In the genomic region with DNA sequence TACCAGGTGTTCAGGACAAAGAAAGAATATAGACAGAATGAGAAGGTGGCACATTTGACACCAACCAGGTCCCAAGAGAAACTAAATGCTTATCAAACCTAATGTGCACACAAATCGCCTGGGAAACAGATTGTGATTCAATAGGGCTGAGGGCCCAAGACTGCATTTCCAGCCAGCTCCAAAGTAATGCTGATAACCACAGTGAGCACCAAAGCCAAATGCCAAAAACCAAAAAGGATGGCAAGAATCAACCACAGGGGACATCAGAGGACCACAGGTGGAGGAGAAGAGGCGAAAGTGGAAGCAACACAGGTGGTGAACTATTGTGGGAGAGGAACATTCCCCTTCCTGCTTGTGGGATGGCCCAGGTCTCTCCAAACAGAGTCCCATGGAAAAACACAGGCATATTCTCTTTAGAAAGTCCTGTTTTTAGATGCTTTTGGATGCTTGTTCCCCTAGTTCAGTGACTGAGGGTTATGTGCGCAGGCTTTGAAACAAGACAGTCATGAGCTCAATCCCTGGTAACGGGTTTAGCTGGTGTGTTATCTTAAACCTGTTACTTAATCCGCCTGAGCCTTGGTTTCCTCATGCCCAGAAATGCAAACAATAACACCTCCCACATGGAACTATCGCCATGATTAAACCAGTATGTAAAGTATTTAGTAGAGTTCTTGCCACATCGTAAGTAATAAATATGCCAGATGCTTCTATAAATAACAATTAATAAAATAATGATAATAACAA, we compare ENCODE assay signal across 13 cellular contexts.
DNase-seq lines count a peak whose midpoint lies in the region; ATAC-seq, FAIRE-seq and TF ChIP-seq lines count a peak whose summit lies in the region.
"Had no signal": no experiment of that assay in that cellular context is flagged by ENCODE, and none has a peak within 500 bp of the region (broad histone marks: within the 10 kb centered on the region; RNA-seq: fewer than 3 reads in every experiment).

No MANE protein-coding gene starts in this region.

- DNase-seq in A549 (ENCODE audit: low read depth in 1 of 2, low spot score in 1 of 2) (no peak), WERI-Rb-1 (peak; percentile 25), Right ventricle myocardium superior (no peak), psoas muscle (no peak), foreskin keratinocyte (no peak), DMS153 (lab: John Stamatoyannopoulos, UW) (no peak)
- no peak for DNase-seq in activated CD8-positive, alpha-beta memory T cell treated with anti-CD3 and anti-CD28 coated beads for 24 hours
- DNase-seq: activated CD4-positive, alpha-beta T cell treated with anti-CD3 and anti-CD28 coated beads, Interleukin-2, amount 10 ng/mL, durations not matched to agents 7 days and 5 days; activated naive CD4-positive, alpha-beta T cell treated with anti-CD3 and anti-CD28 coated beads, Interleukin-2, amount 50 U/mL, for 16 hours; GF-D8; NCI-H524 treated with DMSO at 0.1 percent for 48 hours; SK-N-SH had no signal

- no peaks in the 10 kb centered on the region for H3K36me3 ChIP-seq in WERI-Rb-1
- no peaks in the 10 kb centered on the region for H3K36me3 ChIP-seq in psoas muscle (ENCODE audit: insufficient read depth in 1 of 2, low read depth in 1 of 2)

- no peak; a peak in 1 of 5 replicates for TF ChIP-seq RAD21 in A549 (conservative IDR thresholded peaks at IDR 0.05 in 1 of 2, IDR thresholded peaks at IDR 0.05 in 1 of 2)

- ATAC-seq in A549, result no peak
- ATAC-seq in Right ventricle myocardium superior (ENCODE audit: poor library complexity), result peak; percentile 8
- ATAC-seq in psoas muscle, result no peak
- ATAC-seq in foreskin keratinocyte, result no peak
- no peak for ATAC-seq in HG03460 (IDR thresholded peaks at IDR 0.05; ENCODE audit: unreplicated experiment)

- H3K4me1 ChIP-seq in A549 (no peaks in the 10 kb centered on the region), psoas muscle (no peaks in the 10 kb centered on the region), foreskin keratinocyte (no peaks in the 10 kb centered on the region)

- TF ChIP-seq EP300 in A549 (IDR thresholded peaks at IDR 0.05), result no peak

- H3K27me3 ChIP-seq in WERI-Rb-1 (ENCODE audit: insufficient read depth, low read depth, severe bottlenecking) (no peaks in the 10 kb centered on the region), psoas muscle (ENCODE audit: insufficient read depth in 3 of 3, low read length in 2 of 3) (no peaks in the 10 kb centered on the region), foreskin keratinocyte (no peaks in the 10 kb centered on the region)

- intact Hi-C loops in Right ventricle myocardium superior (cut with DNase I) (loop anchor here (2.0 to 10.0 kb wide), 2 partner anchors 126 to 178 kb away; no protein-coding TSS in a partner anchor), psoas muscle (cut with DNase I) (no loop called here)

- no peak overlapping the region for H3K4me2 ChIP-seq in A549
- H3K4me2 ChIP-seq: SK-N-SH had no signal

- POLR2A ChIA-PET in A549 (lab: Yijun Ruan, JAX), result no interaction called here

- CTCF ChIA-PET in A549 (lab: Yijun Ruan, JAX), result interaction anchor here (0.6 to 1.8 kb wide), 9 partner anchors 8 to 175 kb away, joined by 3 to 7 read pairs (median 4); no protein-coding TSS in a partner anchor

- no peak for FAIRE-seq in A549 (lab: Jason Lieb, UNC)

- H3K9me3 ChIP-seq in A549 (no peaks in the 10 kb centered on the region), WERI-Rb-1 (ENCODE audit: severe bottlenecking) (no peaks in the 10 kb centered on the region), psoas muscle (no peaks in the 10 kb centered on the region)
- H3K9me3 ChIP-seq: SK-N-SH had no signal

- WGBS in A549 (ENCODE audit: missing lambda C conversion rate), result 89% methylated on average over 7 of the region's 7 CpGs
- WGBS in psoas muscle, 3 donors, result 67 to 80% (median 75%) methylated on average over 7 of the region's 7 CpGs

- no peak overlapping the region for H3K4me3 ChIP-seq in A549
- H3K4me3 ChIP-seq in WERI-Rb-1 (ENCODE audit: low read depth, low read length), result no peak overlapping the region
- H3K4me3 ChIP-seq in psoas muscle, result no peak overlapping the region

- TF ChIP-seq POLR2A in A549 (IDR thresholded peaks at IDR 0.05; ENCODE audit: low read length), result no peak

- 0 out of 3 replicates have a peak, but pooled peaks have one; percentile 3 for TF ChIP-seq CTCF in A549 (IDR thresholded peaks at IDR 0.05)
- TF ChIP-seq CTCF in WERI-Rb-1 (IDR thresholded peaks at IDR 0.05; ENCODE audit: low read depth, low read length), result no peak
- no peak for TF ChIP-seq CTCF in psoas muscle (IDR thresholded peaks at IDR 0.05)
- TF ChIP-seq CTCF in foreskin keratinocyte (conservative IDR thresholded peaks at IDR 0.05), result no peak

- H3K27ac ChIP-seq in A549, result peak overlapping the region in 1 of 2 experiments; percentile 39; a peak in 3 of 6 replicates
- no peak overlapping the region for H3K27ac ChIP-seq in WERI-Rb-1
- H3K27ac ChIP-seq in psoas muscle, result peak overlapping the region; percentile 53
- no peak overlapping the region for H3K27ac ChIP-seq in foreskin keratinocyte

TF ChIP-seq in A549, 52 proteins besides CTCF, POLR2A, EP300 and RAD21 (continues in another document):
- TF ChIP-seq, protein P1, sequence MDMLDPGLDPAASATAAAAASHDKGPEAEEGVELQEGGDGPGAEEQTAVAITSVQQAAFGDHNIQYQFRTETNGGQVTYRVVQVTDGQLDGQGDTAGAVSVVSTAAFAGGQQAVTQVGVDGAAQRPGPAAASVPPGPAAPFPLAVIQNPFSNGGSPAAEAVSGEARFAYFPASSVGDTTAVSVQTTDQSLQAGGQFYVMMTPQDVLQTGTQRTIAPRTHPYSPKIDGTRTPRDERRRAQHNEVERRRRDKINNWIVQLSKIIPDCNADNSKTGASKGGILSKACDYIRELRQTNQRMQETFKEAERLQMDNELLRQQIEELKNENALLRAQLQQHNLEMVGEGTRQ (IDR thresholded peaks at IDR 0.05), result no peak
- TF ChIP-seq, protein P2, sequence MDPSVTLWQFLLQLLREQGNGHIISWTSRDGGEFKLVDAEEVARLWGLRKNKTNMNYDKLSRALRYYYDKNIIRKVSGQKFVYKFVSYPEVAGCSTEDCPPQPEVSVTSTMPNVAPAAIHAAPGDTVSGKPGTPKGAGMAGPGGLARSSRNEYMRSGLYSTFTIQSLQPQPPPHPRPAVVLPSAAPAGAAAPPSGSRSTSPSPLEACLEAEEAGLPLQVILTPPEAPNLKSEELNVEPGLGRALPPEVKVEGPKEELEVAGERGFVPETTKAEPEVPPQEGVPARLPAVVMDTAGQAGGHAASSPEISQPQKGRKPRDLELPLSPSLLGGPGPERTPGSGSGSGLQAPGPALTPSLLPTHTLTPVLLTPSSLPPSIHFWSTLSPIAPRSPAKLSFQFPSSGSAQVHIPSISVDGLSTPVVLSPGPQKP (IDR thresholded peaks at IDR 0.05; ENCODE audit: low read depth, low read length), result no peak
- TF ChIP-seq FOSL2 (IDR thresholded peaks at IDR 0.05), result no peak
- no peak for TF ChIP-seq FOSL2 (CRISPR knock-in tag; IDR thresholded peaks at IDR 0.05)
- no peak for TF ChIP-seq MAFK (IDR thresholded peaks at IDR 0.05; ENCODE audit: partially characterized antibody)
- no peak for TF ChIP-seq RARB (CRISPR knock-in tag; IDR thresholded peaks at IDR 0.05)
- no peak for TF ChIP-seq CHD2 (IDR thresholded peaks at IDR 0.05; ENCODE audit: low read length, partially characterized antibody)
- TF ChIP-seq POLR2AphosphoS2 (conservative IDR thresholded peaks at IDR 0.05; ENCODE audit: low read length), result no peak
- TF ChIP-seq, protein P3, sequence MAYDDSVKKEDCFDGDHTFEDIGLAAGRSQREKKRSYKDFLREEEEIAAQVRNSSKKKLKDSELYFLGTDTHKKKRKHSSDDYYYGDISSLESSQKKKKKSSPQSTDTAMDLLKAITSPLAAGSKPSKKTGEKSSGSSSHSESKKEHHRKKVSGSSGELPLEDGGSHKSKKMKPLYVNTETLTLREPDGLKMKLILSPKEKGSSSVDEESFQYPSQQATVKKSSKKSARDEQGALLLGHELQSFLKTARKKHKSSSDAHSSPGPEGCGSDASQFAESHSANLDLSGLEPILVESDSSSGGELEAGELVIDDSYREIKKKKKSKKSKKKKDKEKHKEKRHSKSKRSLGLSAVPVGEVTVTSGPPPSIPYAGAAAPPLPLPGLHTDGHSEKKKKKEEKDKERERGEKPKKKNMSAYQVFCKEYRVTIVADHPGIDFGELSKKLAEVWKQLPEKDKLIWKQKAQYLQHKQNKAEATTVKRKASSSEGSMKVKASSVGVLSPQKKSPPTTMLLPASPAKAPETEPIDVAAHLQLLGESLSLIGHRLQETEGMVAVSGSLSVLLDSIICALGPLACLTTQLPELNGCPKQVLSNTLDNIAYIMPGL (CRISPR knock-in tag; IDR thresholded peaks at IDR 0.05; ENCODE audit: borderline replicate concordance), result no peak
- TF ChIP-seq, protein P4, sequence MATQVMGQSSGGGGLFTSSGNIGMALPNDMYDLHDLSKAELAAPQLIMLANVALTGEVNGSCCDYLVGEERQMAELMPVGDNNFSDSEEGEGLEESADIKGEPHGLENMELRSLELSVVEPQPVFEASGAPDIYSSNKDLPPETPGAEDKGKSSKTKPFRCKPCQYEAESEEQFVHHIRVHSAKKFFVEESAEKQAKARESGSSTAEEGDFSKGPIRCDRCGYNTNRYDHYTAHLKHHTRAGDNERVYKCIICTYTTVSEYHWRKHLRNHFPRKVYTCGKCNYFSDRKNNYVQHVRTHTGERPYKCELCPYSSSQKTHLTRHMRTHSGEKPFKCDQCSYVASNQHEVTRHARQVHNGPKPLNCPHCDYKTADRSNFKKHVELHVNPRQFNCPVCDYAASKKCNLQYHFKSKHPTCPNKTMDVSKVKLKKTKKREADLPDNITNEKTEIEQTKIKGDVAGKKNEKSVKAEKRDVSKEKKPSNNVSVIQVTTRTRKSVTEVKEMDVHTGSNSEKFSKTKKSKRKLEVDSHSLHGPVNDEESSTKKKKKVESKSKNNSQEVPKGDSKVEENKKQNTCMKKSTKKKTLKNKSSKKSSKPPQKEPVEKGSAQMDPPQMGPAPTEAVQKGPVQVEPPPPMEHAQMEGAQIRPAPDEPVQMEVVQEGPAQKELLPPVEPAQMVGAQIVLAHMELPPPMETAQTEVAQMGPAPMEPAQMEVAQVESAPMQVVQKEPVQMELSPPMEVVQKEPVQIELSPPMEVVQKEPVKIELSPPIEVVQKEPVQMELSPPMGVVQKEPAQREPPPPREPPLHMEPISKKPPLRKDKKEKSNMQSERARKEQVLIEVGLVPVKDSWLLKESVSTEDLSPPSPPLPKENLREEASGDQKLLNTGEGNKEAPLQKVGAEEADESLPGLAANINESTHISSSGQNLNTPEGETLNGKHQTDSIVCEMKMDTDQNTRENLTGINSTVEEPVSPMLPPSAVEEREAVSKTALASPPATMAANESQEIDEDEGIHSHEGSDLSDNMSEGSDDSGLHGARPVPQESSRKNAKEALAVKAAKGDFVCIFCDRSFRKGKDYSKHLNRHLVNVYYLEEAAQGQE (IDR thresholded peaks at IDR 0.05), result no peak
- TF ChIP-seq SMC3 (IDR thresholded peaks at IDR 0.05), result no peak
- TF ChIP-seq HOXB5 (CRISPR knock-in tag; IDR thresholded peaks at IDR 0.05), result no peak
